Comparison of ENCODE assay signal across 21 cellular contexts in the genomic region with DNA sequence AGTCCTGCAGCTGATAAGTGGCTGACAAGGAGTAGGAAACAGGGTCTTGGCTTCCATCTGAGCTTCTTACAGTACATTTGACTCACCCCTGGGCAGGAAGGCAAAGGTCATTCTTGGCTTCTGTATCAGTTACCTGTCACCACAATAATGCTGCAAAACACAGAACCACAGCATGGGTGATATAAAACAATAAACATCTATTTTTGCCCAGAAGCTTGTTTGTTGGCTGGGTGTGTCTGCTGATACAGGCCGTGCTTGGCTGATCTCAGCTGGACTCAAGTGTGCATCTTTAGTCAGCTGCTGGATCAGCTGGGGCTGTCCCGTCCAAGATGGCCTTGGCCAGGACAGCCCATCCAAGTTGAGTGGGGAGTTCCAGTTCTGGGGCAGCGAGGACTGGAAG.
"Had no signal": no experiment of that assay in that cellular context is flagged by ENCODE, and none has a peak within 500 bp of the region (broad histone marks: within the 10 kb centered on the region; RNA-seq: fewer than 3 reads in every experiment).

No MANE protein-coding gene starts in this region.

- DNase-seq: activated CD4-positive, alpha-beta memory T cell treated with anti-CD3 and anti-CD28 coated beads, Interleukin-2, amount 10 ng/mL, durations not matched to agents 7 days and 5 days; activated CD4-positive, alpha-beta T cell treated with anti-CD3 and anti-CD28 coated beads, Interleukin-2, amount 10 ng/mL, durations not matched to agents 24 days and 14 days; activated CD4-positive, CD25-positive, alpha-beta regulatory T cell treated with anti-CD3 and anti-CD28 coated beads, Interleukin-2, amount 50 U/mL, for 72 hours; activated naive CD4-positive, alpha-beta T cell treated with Interleukin-2 at 50 U/mL for 16 hours; activated T-cell treated with anti-CD3 and anti-CD28 coated beads, Interleukin-2, amount 50 U/mL, for 48 hours; anterior cingulate cortex; body of pancreas; effector memory CD4-positive, alpha-beta T cell; heart right ventricle; kidney glomerular epithelial cell; left ventricle myocardium superior; naive thymus-derived CD4-positive, alpha-beta T cell; ovary; right lobe of liver; stimulated activated CD4-positive, alpha-beta T cell treated with anti-CD3 and anti-CD28 coated beads, Interleukin-12 subunit alpha, Interleukin-12 subunit beta, amount 100 ng/mL, for 4 hours; stimulated activated CD4-positive, alpha-beta T cell treated with anti-CD3 and anti-CD28 coated beads, Interleukin-4, amount 100 ng/mL, for 1 hour; stimulated activated naive CD8-positive, alpha-beta T cell treated with anti-CD3 and anti-CD28 coated beads, Interleukin-15, Interleukin-2, amounts not matched to agents 100 U/mL and 50 U/mL, for 24 hours; T-helper 17 cell; T1000; testis; trophoblast cell had no signal

- ATAC-seq: body of pancreas; heart right ventricle; left ventricle myocardium superior; naive thymus-derived CD4-positive, alpha-beta T cell; right lobe of liver; stimulated activated naive CD8-positive, alpha-beta T cell treated with anti-CD3 and anti-CD28 coated beads, Interleukin-15, Interleukin-2, amounts not matched to agents 100 U/mL and 50 U/mL, for 24 hours; T-helper 17 cell had no signal
